Comparison of ENCODE assay signal across 18 cellular contexts in the genomic region with DNA sequence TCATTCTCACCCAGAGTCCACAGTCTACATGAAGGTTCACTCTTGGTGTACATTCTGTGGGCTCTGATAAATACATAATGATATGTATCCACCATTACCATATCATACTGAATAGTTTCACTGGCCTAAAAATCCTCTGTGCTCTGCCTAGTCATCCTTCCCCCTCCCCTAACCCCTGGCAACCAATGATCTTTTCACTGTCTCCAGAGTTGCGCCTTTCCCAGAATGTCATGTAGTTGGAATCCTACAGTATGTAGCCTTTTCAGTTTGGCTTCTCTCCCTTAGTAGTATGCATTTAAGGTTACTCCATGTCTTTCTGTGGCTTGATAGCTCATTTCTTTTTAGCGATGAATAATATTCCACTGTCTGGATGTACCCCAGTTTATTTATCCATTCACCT.
DNase-seq lines count a peak whose midpoint lies in the region; ATAC-seq, FAIRE-seq and TF ChIP-seq lines count a peak whose summit lies in the region.
"Had no signal": no experiment of that assay in that cellular context is flagged by ENCODE, and none has a peak within 500 bp of the region (broad histone marks: within the 10 kb centered on the region; RNA-seq: fewer than 3 reads in every experiment).

No MANE protein-coding gene starts in this region.

- CTCF ChIA-PET in A549 (lab: Yijun Ruan, JAX), result interaction anchor here (5.0 to 13.2 kb wide), 2 partner anchors 20 to 21 kb away, joined by 32 to 183 read pairs; no protein-coding TSS in a partner anchor
- CTCF ChIA-PET in activated CD4-positive, alpha-beta T cell treated with anti-CD3 and anti-CD28 coated beads, Interleukin-2, amount 10 ng/mL, durations not matched to agents 7 days and 5 days (lab: Charles Lee), result no interaction called here

- peaks cover 5% of the 10 kb centered on the region; the same call in 1 of the 3 replicates for H3K4me1 Mint-ChIP-seq in GM23338
- no peaks in the 10 kb centered on the region for H3K4me1 Mint-ChIP-seq in activated CD4-positive, alpha-beta T cell treated with anti-CD3 and anti-CD28 coated beads, Interleukin-2, amount 10 ng/mL, durations not matched to agents 7 days and 5 days

- H3K4me3 Mint-ChIP-seq in GM23338, result no peak overlapping the region
- H3K4me3 Mint-ChIP-seq in activated CD4-positive, alpha-beta T cell treated with anti-CD3 and anti-CD28 coated beads, Interleukin-2, amount 10 ng/mL, durations not matched to agents 7 days and 5 days, result no peak overlapping the region

- H3F3A ChIP-seq in GM23338 (replicated peaks; ENCODE audit: low read depth), result no peaks in the 10 kb centered on the region

- H3K9me3 ChIP-seq in A549 (no peaks in the 10 kb centered on the region), adipocyte (ENCODE audit: control insufficient read depth, low read length) (no peaks in the 10 kb centered on the region)
- H3K9me3 ChIP-seq in effector memory CD4-positive, alpha-beta T cell (ENCODE audit: control insufficient read depth, low read length), result no peaks in the 10 kb centered on the region

- H3K4me1 ChIP-seq in A549 (peaks cover 15% of the 10 kb centered on the region), GM23338 (ENCODE audit: insufficient read depth) (no peaks in the 10 kb centered on the region), adipocyte (ENCODE audit: control insufficient read depth, insufficient read depth, low read length) (peaks cover 15% of the 10 kb centered on the region)
- H3K4me1 ChIP-seq in effector memory CD4-positive, alpha-beta T cell (ENCODE audit: control insufficient read depth, insufficient read depth, low read length, poor library complexity, severe bottlenecking), result no peaks in the 10 kb centered on the region

- H3K4me3 ChIP-seq in A549 (no peak overlapping the region), GM23338 (no peak overlapping the region), adipocyte (ENCODE audit: low read length) (no peak overlapping the region)
- H3K4me3 ChIP-seq in effector memory CD4-positive, alpha-beta T cell (ENCODE audit: insufficient read depth, low read depth, low read length, poor library complexity, severe bottlenecking), result no peak overlapping the region

- H3K9me2 ChIP-seq in GM23338 (ENCODE audit: insufficient read depth), result no peaks in the 10 kb centered on the region

- no peaks in the 10 kb centered on the region for H3K79me2 ChIP-seq in GM23338 (replicated peaks; ENCODE audit: insufficient read depth)

- no peaks in the 10 kb centered on the region for H3K36me3 Mint-ChIP-seq in GM23338 (ENCODE audit: low read depth)
- H3K36me3 Mint-ChIP-seq in activated CD4-positive, alpha-beta T cell treated with anti-CD3 and anti-CD28 coated beads, Interleukin-2, amount 10 ng/mL, durations not matched to agents 7 days and 5 days (ENCODE audit: low read depth), result no peaks in the 10 kb centered on the region

- 84% methylated on average over 2 of the region's 2 CpGs for WGBS in A549 (ENCODE audit: missing lambda C conversion rate)

- TF ChIP-seq RAD21 in A549 (conservative IDR thresholded peaks at IDR 0.05 in 1 of 2, IDR thresholded peaks at IDR 0.05 in 1 of 2), result no peak

- no peak overlapping the region; the same call in 1 of the 2 replicates for H3K27ac Mint-ChIP-seq in GM23338
- no peak overlapping the region for H3K27ac Mint-ChIP-seq in activated CD4-positive, alpha-beta T cell treated with anti-CD3 and anti-CD28 coated beads, Interleukin-2, amount 10 ng/mL, durations not matched to agents 7 days and 5 days

- TF ChIP-seq CTCF in A549 (IDR thresholded peaks at IDR 0.05) (no peak), GM23338 (conservative IDR thresholded peaks at IDR 0.05; ENCODE audit: low read depth in 2 of 2) (no peak)

- 0 out of 2 replicates have a peak overlapping the region, but pooled peaks have one; percentile 28 for H2AFZ ChIP-seq in GM23338

- H3K27me3 ChIP-seq in GM23338 (ENCODE audit: insufficient read depth), result no peaks in the 10 kb centered on the region
- H3K27me3 ChIP-seq in adipocyte (replicated peaks; ENCODE audit: control insufficient read depth, insufficient read depth, low read length), result no peaks in the 10 kb centered on the region
- no peaks in the 10 kb centered on the region for H3K27me3 ChIP-seq in effector memory CD4-positive, alpha-beta T cell (replicated peaks; ENCODE audit: control insufficient read depth, insufficient read depth, low read length, poor library complexity, severe bottlenecking)

- H3K27me3 Mint-ChIP-seq in GM23338 (ENCODE audit: insufficient read depth, low read depth, poor library complexity), result peaks cover 6% of the 10 kb centered on the region
- H3K27me3 Mint-ChIP-seq in activated CD4-positive, alpha-beta T cell treated with anti-CD3 and anti-CD28 coated beads, Interleukin-2, amount 10 ng/mL, durations not matched to agents 7 days and 5 days, result peaks cover 8% of the 10 kb centered on the region

- TF ChIP-seq POLR2A in A549 (IDR thresholded peaks at IDR 0.05; ENCODE audit: low read length), result no peak

- no peak overlapping the region for H3K9ac ChIP-seq in adipocyte (ENCODE audit: low read length)
- H3K9ac ChIP-seq: KMS-11 had no signal

- ATAC-seq in A549 (no peak), GM23338 (no peak)
- ATAC-seq: HepG2 had no signal

- H3K36me3 ChIP-seq in GM23338 (ENCODE audit: insufficient read depth) (no peaks in the 10 kb centered on the region), adipocyte (ENCODE audit: control insufficient read depth, insufficient read depth, low read length, severe bottlenecking) (no peaks in the 10 kb centered on the region)
- no peaks in the 10 kb centered on the region for H3K36me3 ChIP-seq in effector memory CD4-positive, alpha-beta T cell (ENCODE audit: control insufficient read depth, insufficient read depth, low read length)

- peak; percentile 95 for FAIRE-seq in A549 (lab: Jason Lieb, UNC)
- FAIRE-seq: D721Med, HepG2 had no signal

- H3K27ac ChIP-seq in A549 (no peak overlapping the region), GM23338 (ENCODE audit: low read depth) (no peak overlapping the region)
- no peak overlapping the region for H3K27ac ChIP-seq in effector memory CD4-positive, alpha-beta T cell (ENCODE audit: insufficient read depth, low read length, poor library complexity, severe bottlenecking)
- H3K27ac ChIP-seq: C4-2B, KMS-11 had no signal

- TF ChIP-seq EP300 in A549 (IDR thresholded peaks at IDR 0.05), result no peak

- H3K9me3 Mint-ChIP-seq in GM23338, result no peaks in the 10 kb centered on the region
- no peaks in the 10 kb centered on the region for H3K9me3 Mint-ChIP-seq in activated CD4-positive, alpha-beta T cell treated with anti-CD3 and anti-CD28 coated beads, Interleukin-2, amount 10 ng/mL, durations not matched to agents 7 days and 5 days

- DNase-seq in A549 (ENCODE audit: low read depth in 1 of 2, low spot score in 1 of 2) (no peak), GM23338 (ENCODE audit: low spot score) (no peak), adipocyte (ENCODE audit: low read depth) (peak; percentile 38), fibroblast of peridontal ligament (ENCODE audit: extremely low read depth) (peak; percentile 55), SHP77 (lab: John Stamatoyannopoulos, UW) (no peak)
- DNase-seq in effector memory CD4-positive, alpha-beta T cell, result no peak
- DNase-seq in activated CD4-positive, alpha-beta T cell treated with anti-CD3 and anti-CD28 coated beads, Interleukin-2, amount 10 ng/mL, durations not matched to agents 7 days and 5 days, result no peak
- DNase-seq: DMS79, NCI-H1417 treated with DMSO at 0.1 percent for 48 hours, NCI-H187 treated with DMSO at 0.1 percent for 48 hours, NCI-H226, NCI-H524, NCI-H82, SHP77 treated with DMSO at 0.1 percent for 48 hours had no signal

- H3K4me2 ChIP-seq in A549 (no peak overlapping the region), GM23338 (no peak overlapping the region)
- H3K4me2 ChIP-seq: KMS-11 had no signal

- no peaks in the 10 kb centered on the region for H4K20me1 ChIP-seq in GM23338 (replicated peaks; ENCODE audit: insufficient read depth)

- POLR2A ChIA-PET in A549 (lab: Yijun Ruan, JAX), result no interaction called here
- POLR2A ChIA-PET in activated CD4-positive, alpha-beta T cell treated with anti-CD3 and anti-CD28 coated beads, Interleukin-2, amount 10 ng/mL, durations not matched to agents 7 days and 5 days (lab: Charles Lee), result no interaction called here

TF ChIP-seq in A549, 52 proteins besides CTCF, POLR2A, EP300 and RAD21:
- TF ChIP-seq CBX2 (IDR thresholded peaks at IDR 0.05; ENCODE audit: borderline replicate concordance, low read depth) (no peak), RNF2 (IDR thresholded peaks at IDR 0.05; ENCODE audit: borderline replicate concordance, low read depth) (no peak), MAX (IDR thresholded peaks at IDR 0.05) (no peak)
- TF ChIP-seq, protein P1, sequence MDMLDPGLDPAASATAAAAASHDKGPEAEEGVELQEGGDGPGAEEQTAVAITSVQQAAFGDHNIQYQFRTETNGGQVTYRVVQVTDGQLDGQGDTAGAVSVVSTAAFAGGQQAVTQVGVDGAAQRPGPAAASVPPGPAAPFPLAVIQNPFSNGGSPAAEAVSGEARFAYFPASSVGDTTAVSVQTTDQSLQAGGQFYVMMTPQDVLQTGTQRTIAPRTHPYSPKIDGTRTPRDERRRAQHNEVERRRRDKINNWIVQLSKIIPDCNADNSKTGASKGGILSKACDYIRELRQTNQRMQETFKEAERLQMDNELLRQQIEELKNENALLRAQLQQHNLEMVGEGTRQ (IDR thresholded peaks at IDR 0.05), result no peak
TF ChIP-seq in A549: peak in this region for 0.

TF ChIP-seq in GM23338, 12 proteins besides CTCF, POLR2A, EP300 and RAD21 (continues in another document):
- TF ChIP-seq STAT1 (IDR thresholded peaks at IDR 0.05; ENCODE audit: unreplicated experiment), result no peak

Comparison
In these comparisons a context has a peak if more than half of its experiments do, and no peak if none do; other contexts are left out.
1. DNase-seq: peak in adipocyte (single experiment) and fibroblast of peridontal ligament (single experiment); none in A549 (0 of 2), GM23338 (single experiment), SHP77 (0 of 2), effector memory CD4-positive, alpha-beta T cell (0 of 3) and activated CD4-positive, alpha-beta T cell treated with anti-CD3 and anti-CD28 coated beads, Interleukin-2, amount 10 ng/mL, durations not matched to agents 7 days and 5 days (single experiment).